In the genomic region with DNA sequence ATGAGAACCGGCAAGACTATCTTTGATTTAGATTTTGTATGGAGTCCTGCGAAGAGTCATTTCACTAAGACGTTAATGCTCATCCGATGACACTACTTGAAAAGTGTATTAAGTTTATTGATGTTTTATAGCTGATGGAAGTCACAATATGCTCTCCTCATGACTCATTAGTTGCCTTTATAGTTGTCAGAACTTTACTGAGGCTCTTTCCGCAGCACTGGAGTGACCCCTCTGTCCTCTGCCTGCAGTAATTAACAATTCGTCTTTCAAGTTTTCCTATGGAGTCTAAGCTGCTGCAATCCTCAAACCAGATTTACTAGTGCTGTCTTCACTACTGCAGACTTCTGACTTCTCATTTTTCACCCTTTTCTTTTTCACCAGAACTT, we compare ENCODE assay signal across 8 cellular contexts. TPM values are rescaled to one million over a fixed set of nuclear protein-coding genes. Genes with fewer than 3 reads are reported as not detected.
DNase-seq lines count a peak whose midpoint lies in the region; ATAC-seq and TF ChIP-seq lines count a peak whose summit lies in the region.

No MANE protein-coding gene starts in this region.

- CTCF ChIA-PET in activated naive CD4-positive, alpha-beta T cell treated with anti-CD3 and anti-CD28 coated beads for 36 hours (lab: Charles Lee) = interaction anchor here (1.1 to 2.8 kb wide), 2 partner anchors 23 to 48 kb away, joined by 3 to 8 read pairs; a partner anchor contains a TSS
- CTCF ChIA-PET in HEK293T (lab: Yijun Ruan, JAX) = no interaction called here

- H3K27me3 ChIP-seq in iPS-15b (ENCODE audit: control insufficient read depth, insufficient read depth, low read length) = no peaks in the 10 kb centered on the region

- ATAC-seq in stimulated activated naive B cell treated with anti-CD40 and anti-IgM and Interleukin-4, amounts not matched to agents 10 μg/mL and 1 μg/mL and 100 μg/mL, for 72 hours (replicated peaks) = no peak

- H3K4me3 Mint-ChIP-seq in activated naive CD4-positive, alpha-beta T cell treated with anti-CD3 and anti-CD28 coated beads for 36 hours = peak overlapping the region; percentile 88
- H3K4me3 Mint-ChIP-seq in activated T-helper 1 cell treated with anti-CD3 and anti-CD28 coated beads, Interleukin-12 subunit alpha, Interleukin-12 subunit beta, Interleukin-2, Interleukin-4 antibody, amounts not matched to agents 30 ng/mL and 10 ng/mL and 1 ng/mL, durations not matched to agents 14 hours and 24 hours and 36 hours = peak overlapping the region; percentile 99
- peak overlapping the region; percentile 98 for H3K4me3 Mint-ChIP-seq in stimulated activated naive B cell treated with anti-CD40 and anti-IgM and Interleukin-4, amounts not matched to agents 10 μg/mL and 1 μg/mL and 100 μg/mL, for 72 hours

- intact Hi-C loops in activated naive CD4-positive, alpha-beta T cell treated with anti-CD3 and anti-CD28 coated beads for 36 hours (cut with micrococcal nuclease) = loop anchor here (5.0 kb wide), 1 partner anchor 37 kb away; no protein-coding TSS in a partner anchor
- intact Hi-C loops in activated T-helper 1 cell treated with anti-CD3 and anti-CD28 coated beads, Interleukin-12 subunit alpha, Interleukin-12 subunit beta, Interleukin-2, Interleukin-4 antibody, amounts not matched to agents 30 ng/mL and 10 ng/mL and 1 ng/mL, durations not matched to agents 14 hours and 24 hours and 36 hours (cut with micrococcal nuclease) = loop anchor here (1.0 to 10.0 kb wide), 2 partner anchors 47 to 191 kb away; no protein-coding TSS in a partner anchor

- H3K9ac ChIP-seq in iPS-15b (ENCODE audit: low read depth, low read length) = peak overlapping the region; percentile 99

- H3K27ac Mint-ChIP-seq in activated naive CD4-positive, alpha-beta T cell treated with anti-CD3 and anti-CD28 coated beads for 36 hours = peak overlapping the region; percentile 98
- peak overlapping the region; percentile 97 for H3K27ac Mint-ChIP-seq in activated T-helper 1 cell treated with anti-CD3 and anti-CD28 coated beads, Interleukin-12 subunit alpha, Interleukin-12 subunit beta, Interleukin-2, Interleukin-4 antibody, amounts not matched to agents 30 ng/mL and 10 ng/mL and 1 ng/mL, durations not matched to agents 14 hours and 24 hours and 36 hours
- H3K27ac Mint-ChIP-seq in stimulated activated naive B cell treated with anti-CD40 and anti-IgM and Interleukin-4, amounts not matched to agents 10 μg/mL and 1 μg/mL and 100 μg/mL, for 72 hours = peak overlapping the region; percentile 99

- POLR2A ChIA-PET in HEK293T (lab: Yijun Ruan, JAX) = interaction anchor here (0.7 to 4.5 kb wide), 14 partner anchors 8 to 130 kb away, joined by 3 to 55 read pairs (median 4); a partner anchor contains a TSS

- peak; percentile 32 for DNase-seq in activated naive CD4-positive, alpha-beta T cell treated with anti-CD3 and anti-CD28 coated beads for 36 hours
- DNase-seq in activated naive CD4-positive, alpha-beta T cell treated with Interleukin-2 at 50 U/mL for 16 hours = no peak
- DNase-seq in activated T-helper 1 cell treated with anti-CD3 and anti-CD28 coated beads, Interleukin-12 subunit alpha, Interleukin-12 subunit beta, Interleukin-2, Interleukin-4 antibody, amounts not matched to agents 30 ng/mL and 10 ng/mL and 1 ng/mL, durations not matched to agents 14 hours and 24 hours and 36 hours (ENCODE audit: low spot score) = no peak
- DNase-seq in stimulated activated naive B cell treated with anti-CD40 and anti-IgM and Interleukin-4, amounts not matched to agents 10 μg/mL and 1 μg/mL and 100 μg/mL, for 72 hours = no peak
- DNase-seq in NCI-H2171 (lab: John Stamatoyannopoulos, UW) = no peak
- no peak for DNase-seq in DMS79 (lab: John Stamatoyannopoulos, UW)
- DNase-seq in HEK293T (ENCODE audit: extremely low spot score) = no peak

- peaks cover 4% of the 10 kb centered on the region for H3K4me1 ChIP-seq in iPS-15b (ENCODE audit: control insufficient read depth, insufficient read depth, low read length)

- peaks cover 12% of the 10 kb centered on the region for H3K36me3 Mint-ChIP-seq in activated naive CD4-positive, alpha-beta T cell treated with anti-CD3 and anti-CD28 coated beads for 36 hours (ENCODE audit: low read depth)
- peaks cover 16% of the 10 kb centered on the region for H3K36me3 Mint-ChIP-seq in activated T-helper 1 cell treated with anti-CD3 and anti-CD28 coated beads, Interleukin-12 subunit alpha, Interleukin-12 subunit beta, Interleukin-2, Interleukin-4 antibody, amounts not matched to agents 30 ng/mL and 10 ng/mL and 1 ng/mL, durations not matched to agents 14 hours and 24 hours and 36 hours (ENCODE audit: low read depth)
- H3K36me3 Mint-ChIP-seq in stimulated activated naive B cell treated with anti-CD40 and anti-IgM and Interleukin-4, amounts not matched to agents 10 μg/mL and 1 μg/mL and 100 μg/mL, for 72 hours = peaks cover 13 to 19% of the 10 kb centered on the region in 2 donors

- peaks cover 40% of the 10 kb centered on the region for H3K4me1 Mint-ChIP-seq in activated naive CD4-positive, alpha-beta T cell treated with anti-CD3 and anti-CD28 coated beads for 36 hours (ENCODE audit: low read depth)
- H3K4me1 Mint-ChIP-seq in activated T-helper 1 cell treated with anti-CD3 and anti-CD28 coated beads, Interleukin-12 subunit alpha, Interleukin-12 subunit beta, Interleukin-2, Interleukin-4 antibody, amounts not matched to agents 30 ng/mL and 10 ng/mL and 1 ng/mL, durations not matched to agents 14 hours and 24 hours and 36 hours (ENCODE audit: low read depth) = peaks cover 37% of the 10 kb centered on the region
- peaks cover 19 to 26% of the 10 kb centered on the region in 2 donors for H3K4me1 Mint-ChIP-seq in stimulated activated naive B cell treated with anti-CD40 and anti-IgM and Interleukin-4, amounts not matched to agents 10 μg/mL and 1 μg/mL and 100 μg/mL, for 72 hours

- no peaks in the 10 kb centered on the region for H3K9me3 ChIP-seq in iPS-15b (ENCODE audit: control insufficient read depth, insufficient read depth, low read length)

- no peaks in the 10 kb centered on the region for H3K9me3 Mint-ChIP-seq in activated naive CD4-positive, alpha-beta T cell treated with anti-CD3 and anti-CD28 coated beads for 36 hours
- no peaks in the 10 kb centered on the region for H3K9me3 Mint-ChIP-seq in activated T-helper 1 cell treated with anti-CD3 and anti-CD28 coated beads, Interleukin-12 subunit alpha, Interleukin-12 subunit beta, Interleukin-2, Interleukin-4 antibody, amounts not matched to agents 30 ng/mL and 10 ng/mL and 1 ng/mL, durations not matched to agents 14 hours and 24 hours and 36 hours
- no peaks in the 10 kb centered on the region for H3K9me3 Mint-ChIP-seq in stimulated activated naive B cell treated with anti-CD40 and anti-IgM and Interleukin-4, amounts not matched to agents 10 μg/mL and 1 μg/mL and 100 μg/mL, for 72 hours

- peak overlapping the region; percentile 99 for H3K4me3 ChIP-seq in iPS-15b (ENCODE audit: low read depth, low read length)

- no peaks in the 10 kb centered on the region for H3K27me3 Mint-ChIP-seq in activated naive CD4-positive, alpha-beta T cell treated with anti-CD3 and anti-CD28 coated beads for 36 hours (ENCODE audit: low read depth)
- H3K27me3 Mint-ChIP-seq in activated T-helper 1 cell treated with anti-CD3 and anti-CD28 coated beads, Interleukin-12 subunit alpha, Interleukin-12 subunit beta, Interleukin-2, Interleukin-4 antibody, amounts not matched to agents 30 ng/mL and 10 ng/mL and 1 ng/mL, durations not matched to agents 14 hours and 24 hours and 36 hours (ENCODE audit: insufficient read depth) = no peaks in the 10 kb centered on the region
- H3K27me3 Mint-ChIP-seq in stimulated activated naive B cell treated with anti-CD40 and anti-IgM and Interleukin-4, amounts not matched to agents 10 μg/mL and 1 μg/mL and 100 μg/mL, for 72 hours = no peaks in the 10 kb centered on the region

- peaks cover 5% of the 10 kb centered on the region for H3K36me3 ChIP-seq in iPS-15b (ENCODE audit: control insufficient read depth, insufficient read depth, low read length)

TF ChIP-seq in HEK293T, 16 proteins besides CTCF, POLR2A, EP300 and RAD21:
- no peak for TF ChIP-seq ZNF384 (IDR thresholded peaks at IDR 0.05)
- TF ChIP-seq HDGF (IDR thresholded peaks at IDR 0.05; ENCODE audit: borderline replicate concordance) = no peak
- no peak for TF ChIP-seq FOXA1 (IDR thresholded peaks at IDR 0.05)
- no peak for TF ChIP-seq NFRKB (IDR thresholded peaks at IDR 0.05)
- TF ChIP-seq, protein P1, sequence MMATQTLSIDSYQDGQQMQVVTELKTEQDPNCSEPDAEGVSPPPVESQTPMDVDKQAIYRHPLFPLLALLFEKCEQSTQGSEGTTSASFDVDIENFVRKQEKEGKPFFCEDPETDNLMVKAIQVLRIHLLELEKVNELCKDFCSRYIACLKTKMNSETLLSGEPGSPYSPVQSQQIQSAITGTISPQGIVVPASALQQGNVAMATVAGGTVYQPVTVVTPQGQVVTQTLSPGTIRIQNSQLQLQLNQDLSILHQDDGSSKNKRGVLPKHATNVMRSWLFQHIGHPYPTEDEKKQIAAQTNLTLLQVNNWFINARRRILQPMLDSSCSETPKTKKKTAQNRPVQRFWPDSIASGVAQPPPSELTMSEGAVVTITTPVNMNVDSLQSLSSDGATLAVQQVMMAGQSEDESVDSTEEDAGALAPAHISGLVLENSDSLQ (IDR thresholded peaks at IDR 0.05) = no peak
- no peak for TF ChIP-seq ARNT (IDR thresholded peaks at IDR 0.05)

RNA-seq across cellular contexts. Expression of a gene that starts 0.9 kb away (rescaled TPM):
- total RNA-seq in activated naive CD4-positive, alpha-beta T cell treated with anti-CD3 and anti-CD28 coated beads for 36 hours = 10 to 100 TPM; 36.1 to 36.7 TPM
- 44.7 and 48.7 TPM in 2 replicates for total RNA-seq in activated T-helper 1 cell treated with anti-CD3 and anti-CD28 coated beads, Interleukin-12 subunit alpha, Interleukin-12 subunit beta, Interleukin-2, Interleukin-4 antibody, amounts not matched to agents 30 ng/mL and 10 ng/mL and 1 ng/mL, durations not matched to agents 14 hours and 24 hours and 36 hours

RNA-seq across cellular contexts. Expression of a gene that starts 6.2 kb away (rescaled TPM):
- total RNA-seq in activated naive CD4-positive, alpha-beta T cell treated with anti-CD3 and anti-CD28 coated beads for 36 hours = 10 to 100 TPM; 14.1 to 14.6 TPM
- total RNA-seq in activated T-helper 1 cell treated with anti-CD3 and anti-CD28 coated beads, Interleukin-12 subunit alpha, Interleukin-12 subunit beta, Interleukin-2, Interleukin-4 antibody, amounts not matched to agents 30 ng/mL and 10 ng/mL and 1 ng/mL, durations not matched to agents 14 hours and 24 hours and 36 hours = 11.0 and 11.1 TPM in 2 replicates

RNA-seq across cellular contexts. Expression of a gene that starts 32.6 kb away (rescaled TPM):
- total RNA-seq in activated naive CD4-positive, alpha-beta T cell treated with anti-CD3 and anti-CD28 coated beads for 36 hours = 10 to 100 TPM; 18.5 to 21.2 TPM
- 25.6 and 28.4 TPM in 2 replicates for total RNA-seq in activated T-helper 1 cell treated with anti-CD3 and anti-CD28 coated beads, Interleukin-12 subunit alpha, Interleukin-12 subunit beta, Interleukin-2, Interleukin-4 antibody, amounts not matched to agents 30 ng/mL and 10 ng/mL and 1 ng/mL, durations not matched to agents 14 hours and 24 hours and 36 hours

RNA-seq across cellular contexts. Expression of a gene that starts 48.1 kb away (rescaled TPM):
- total RNA-seq in activated naive CD4-positive, alpha-beta T cell treated with anti-CD3 and anti-CD28 coated beads for 36 hours = 100 to 1,000 TPM; 482 to 515 TPM
- total RNA-seq in activated T-helper 1 cell treated with anti-CD3 and anti-CD28 coated beads, Interleukin-12 subunit alpha, Interleukin-12 subunit beta, Interleukin-2, Interleukin-4 antibody, amounts not matched to agents 30 ng/mL and 10 ng/mL and 1 ng/mL, durations not matched to agents 14 hours and 24 hours and 36 hours = 394 and 400 TPM in 2 replicates
